22 cellular contexts compared by ENCODE assay signal in the genomic region with DNA sequence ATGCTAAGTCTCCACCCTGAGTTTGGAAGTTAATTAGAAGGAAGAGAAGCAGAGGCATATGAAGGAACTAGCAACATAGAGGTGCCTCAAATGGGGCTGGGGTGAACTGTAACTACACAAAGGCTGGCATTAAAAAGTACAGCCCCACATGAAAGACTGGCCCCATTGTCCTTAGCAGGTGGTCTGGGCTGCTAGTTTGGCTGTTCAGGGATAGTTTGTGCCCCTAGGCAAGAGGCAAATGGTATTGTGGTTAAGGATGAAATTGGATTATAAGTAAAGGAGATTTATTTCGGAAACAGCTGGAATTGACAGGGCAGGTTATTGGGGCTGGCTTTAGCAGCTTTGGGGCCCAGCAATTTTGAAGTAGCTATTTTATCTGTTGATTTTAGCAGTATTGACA.
"Had no signal": no experiment of that assay in that cellular context is flagged by ENCODE, and none has a peak within 500 bp of the region (broad histone marks: within the 10 kb centered on the region; RNA-seq: fewer than 3 reads in every experiment).

No MANE protein-coding gene starts in this region.

- H2AFZ ChIP-seq: hepatocyte had no signal

- H3K4me1 ChIP-seq: psoas muscle, right lobe of liver, uterus had no signal

- H3K36me3 Mint-ChIP-seq: stimulated activated memory B cell treated with anti-CD40 and anti-IgM and Interleukin-4, amounts not matched to agents 10 μg/mL and 1 μg/mL and 100 μg/mL, for 72 hours had no signal

- H3K4me2 ChIP-seq: hepatocyte had no signal

- H3K9me3 ChIP-seq: neutrophil, psoas muscle, right lobe of liver, tibial artery, upper lobe of left lung, uterus had no signal

- H3K36me3 ChIP-seq: neutrophil, right lobe of liver, tibial artery, upper lobe of left lung, uterus had no signal

- H3K27ac Mint-ChIP-seq: naive B cell; stimulated activated memory B cell treated with anti-CD40 and anti-IgM and Interleukin-4, amounts not matched to agents 10 μg/mL and 1 μg/mL and 100 μg/mL, for 72 hours had no signal

- ATAC-seq: left colon; left ventricle myocardium superior; psoas muscle; right lobe of liver; stimulated activated memory B cell treated with anti-CD40 and anti-IgM and Interleukin-4, amounts not matched to agents 10 μg/mL and 1 μg/mL and 100 μg/mL, for 72 hours had no signal

- H3K27me3 ChIP-seq: dorsolateral prefrontal cortex, hepatocyte, right lobe of liver, tibial artery, upper lobe of left lung, uterus had no signal

- H3K4me3 ChIP-seq: dorsolateral prefrontal cortex, hepatocyte, lung, psoas muscle, right lobe of liver, tibial artery, upper lobe of left lung, uterus had no signal

- H3K27ac ChIP-seq: dorsolateral prefrontal cortex, hepatocyte, neutrophil, psoas muscle, right lobe of liver, tibial artery, upper lobe of left lung, uterus had no signal

- DNase-seq: dorsolateral prefrontal cortex; effector CD8-positive, alpha-beta T cell; foreskin melanocyte; head of caudate nucleus; left colon; left ventricle myocardium superior; mesendoderm; naive B cell; psoas muscle; retina; right lobe of liver; stimulated activated CD4-positive, alpha-beta T cell treated with anti-CD3 and anti-CD28 coated beads, Interleukin-15, amount 100 ng/mL, for 24 hours; stimulated activated CD4-positive, alpha-beta T cell treated with anti-CD3 and anti-CD28 coated beads, Interleukin-1b, Interleukin-23, amount 100 ng/mL, for 48 hours; stimulated activated CD4-positive, alpha-beta T cell treated with anti-CD3 and anti-CD28 coated beads, Interleukin-4, amount 100 ng/mL, for 24 hours; tibial artery; upper lobe of left lung; uterus had no signal

- H3K4me3 Mint-ChIP-seq: naive B cell; stimulated activated memory B cell treated with anti-CD40 and anti-IgM and Interleukin-4, amounts not matched to agents 10 μg/mL and 1 μg/mL and 100 μg/mL, for 72 hours; stimulated activated naive CD8-positive, alpha-beta T cell treated with anti-CD3 and anti-CD28 coated beads, Interleukin-15, Interleukin-2, amounts not matched to agents 100 ng/mL and 50 ng/mL, for 24 hours had no signal
